10 cellular contexts compared by ENCODE assay signal in the genomic region with DNA sequence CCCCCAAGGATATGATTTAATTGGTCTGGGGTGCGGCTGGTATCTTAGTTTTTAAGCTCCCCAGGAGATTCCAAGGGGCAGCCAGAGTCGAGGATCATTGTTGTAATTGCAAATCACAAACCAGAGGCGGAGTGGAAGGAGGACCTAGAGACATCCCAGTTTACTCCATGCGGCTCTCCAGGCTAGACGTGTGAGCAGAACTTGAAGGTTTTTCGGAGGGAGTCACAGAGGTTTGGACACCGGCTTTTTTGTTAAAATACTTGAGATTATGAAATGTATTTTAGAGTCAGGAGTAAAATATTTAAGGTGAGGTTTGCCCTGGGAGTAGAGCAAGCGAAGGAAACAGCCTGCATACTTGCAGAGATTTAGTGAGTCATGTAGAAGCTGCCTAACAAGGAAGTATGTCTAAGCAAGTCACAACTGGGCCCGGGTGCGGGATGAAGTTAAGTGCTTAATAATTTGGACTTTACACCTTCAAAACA. TPM values are rescaled to one million over a fixed set of nuclear protein-coding genes. Genes with fewer than 3 reads are reported as not detected.
A peak's percentile ranks its signal among the peaks of the same experiment; 100 is the strongest.
DNase-seq lines count a peak whose midpoint lies in the region; ATAC-seq and TF ChIP-seq lines count a peak whose summit lies in the region.
"Had no signal": no experiment of that assay in that cellular context is flagged by ENCODE, and none has a peak within 500 bp of the region (broad histone marks: within the 10 kb centered on the region; RNA-seq: fewer than 3 reads in every experiment).

No MANE protein-coding gene starts in this region.

- no peaks in the 10 kb centered on the region for H3K27me3 ChIP-seq in GM23338 (ENCODE audit: insufficient read depth)
- no peaks in the 10 kb centered on the region for H3K27me3 ChIP-seq in smooth muscle cell (ENCODE audit: low read depth)

- H3K27ac Mint-ChIP-seq in GM23338 = peak overlapping the region; percentile 79

- no peak overlapping the region for H3K27ac ChIP-seq in GM23338 (ENCODE audit: low read depth)
- peak overlapping the region; percentile 93 for H3K27ac ChIP-seq in RWPE1
- H3K27ac ChIP-seq in smooth muscle cell (ENCODE audit: low read depth) = peak overlapping the region; percentile 62

- POLR2A ChIA-PET in RWPE1 (lab: Yijun Ruan, JAX; ENCODE audit: low non-redundant PET) = interaction anchor here (0.7 kb wide), 1 partner anchor 11 kb away, joined by 4 read pairs; no protein-coding TSS in a partner anchor

- no peaks in the 10 kb centered on the region; the same call in 2 of the 3 replicates for H3K9me3 Mint-ChIP-seq in GM23338

- peaks cover 42% of the 10 kb centered on the region for H3K79me2 ChIP-seq in GM23338 (replicated peaks; ENCODE audit: insufficient read depth)
- H3K79me2 ChIP-seq in smooth muscle cell (ENCODE audit: low read depth) = no peaks in the 10 kb centered on the region

- 28% methylated on average over 10 of the region's 10 CpGs for WGBS in smooth muscle cell (ENCODE audit: low lambda C conversion rate)

- H4K20me1 ChIP-seq in GM23338 (replicated peaks; ENCODE audit: insufficient read depth) = peaks cover 15% of the 10 kb centered on the region
- peaks cover 7% of the 10 kb centered on the region for H4K20me1 ChIP-seq in smooth muscle cell (ENCODE audit: low read depth)

- H3K4me3 ChIP-seq in GM23338 = no peak overlapping the region
- H3K4me3 ChIP-seq in fibroblast of the aortic adventitia (ENCODE audit: low read depth, low read length) = no peak overlapping the region
- no peak overlapping the region for H3K4me3 ChIP-seq in smooth muscle cell

- H3K27me3 Mint-ChIP-seq in GM23338 (ENCODE audit: insufficient read depth, low read depth, poor library complexity) = peaks cover 19% of the 10 kb centered on the region

- peaks cover 29% of the 10 kb centered on the region for H3F3A ChIP-seq in GM23338 (replicated peaks; ENCODE audit: low read depth)
- H3F3A ChIP-seq in smooth muscle cell (ENCODE audit: low read depth) = no peaks in the 10 kb centered on the region

- no peak overlapping the region for H2AFZ ChIP-seq in GM23338
- no peak overlapping the region for H2AFZ ChIP-seq in smooth muscle cell (ENCODE audit: low read depth)

- peak; percentile 59 for DNase-seq in GM23338 (ENCODE audit: low spot score)
- DNase-seq in RWPE1 (ENCODE audit: low spot score) = peak; percentile 98
- DNase-seq in fibroblast of the aortic adventitia (ENCODE audit: low read depth) = peak; percentile 52
- no peak for DNase-seq in smooth muscle cell (lab: John Stamatoyannopoulos, UW; ENCODE audit: unreplicated experiment)
- no peak for DNase-seq in retina
- DNase-seq in cerebellar nuclear complex (lab: John Stamatoyannopoulos, UW) = no peak
- DNase-seq: DMS79, T-helper 1 cell had no signal

- ATAC-seq in GM23338 = peak; percentile 23
- ATAC-seq in GM21515 (IDR thresholded peaks at IDR 0.05; ENCODE audit: unreplicated experiment) = no peak
- ATAC-seq in HG03342 (IDR thresholded peaks at IDR 0.05; ENCODE audit: unreplicated experiment) = no peak

- no peak overlapping the region for H3K9ac ChIP-seq in smooth muscle cell (ENCODE audit: low read depth)

- H3K36me3 ChIP-seq in GM23338 (ENCODE audit: insufficient read depth) = peaks cover 14% of the 10 kb centered on the region; the same call in 1 of the 2 replicates
- no peaks in the 10 kb centered on the region for H3K36me3 ChIP-seq in smooth muscle cell (ENCODE audit: low read depth)

- no peaks in the 10 kb centered on the region for H3K9me2 ChIP-seq in GM23338 (ENCODE audit: insufficient read depth)

- TF ChIP-seq CTCF in GM23338 (conservative IDR thresholded peaks at IDR 0.05; ENCODE audit: low read depth in 2 of 2) (no peak), RWPE1 (conservative IDR thresholded peaks at IDR 0.05; ENCODE audit: low read depth) (no peak), fibroblast of the aortic adventitia (IDR thresholded peaks at IDR 0.05; ENCODE audit: insufficient read depth, low read length) (no peak), smooth muscle cell (IDR thresholded peaks at IDR 0.05; ENCODE audit: borderline replicate concordance, insufficient read depth, poor library complexity, severe bottlenecking) (no peak)

- no peaks in the 10 kb centered on the region for H3K9me3 ChIP-seq in smooth muscle cell (replicated peaks; ENCODE audit: low read depth)

- H3K4me3 Mint-ChIP-seq in GM23338 = no peak overlapping the region; the same call in 1 of the 3 replicates

- H3K4me1 ChIP-seq in GM23338 (ENCODE audit: insufficient read depth) (peaks cover 41% of the 10 kb centered on the region), smooth muscle cell (ENCODE audit: low read depth) (peaks cover 18% of the 10 kb centered on the region)

- CTCF ChIA-PET in RWPE1 (lab: Yijun Ruan, JAX) = interaction anchor here (1.0 to 3.4 kb wide), 4 partner anchors 12 to 222 kb away, joined by 3 to 14 read pairs (median 4); a partner anchor contains a TSS

- H3K4me1 Mint-ChIP-seq in GM23338 = peaks cover 43% of the 10 kb centered on the region

- H3K4me2 ChIP-seq in GM23338 (no peak overlapping the region; the same call in 1 of the 2 replicates), smooth muscle cell (peak overlapping the region; percentile 70)

- peaks cover 76% of the 10 kb centered on the region for H3K36me3 Mint-ChIP-seq in GM23338 (ENCODE audit: low read depth)

TF ChIP-seq in GM23338, 12 proteins besides CTCF, POLR2A, EP300 and RAD21:
- TF ChIP-seq ZNF331 (CRISPR knock-in tag; IDR thresholded peaks at IDR 0.05; ENCODE audit: low read depth) = no peak
- TF ChIP-seq ZNF114 (CRISPR knock-in tag; IDR thresholded peaks at IDR 0.05) = no peak
- TF ChIP-seq EZH2phosphoT487 (IDR thresholded peaks at IDR 0.05; ENCODE audit: unreplicated experiment) = no peak
- no peak for TF ChIP-seq CREB1 (CRISPR knock-in tag; IDR thresholded peaks at IDR 0.05; ENCODE audit: low read depth)
- TF ChIP-seq NANOG (IDR thresholded peaks at IDR 0.05; ENCODE audit: borderline replicate concordance) = no peak
- no peak for TF ChIP-seq STAT1 (IDR thresholded peaks at IDR 0.05; ENCODE audit: unreplicated experiment)
- TF ChIP-seq, protein P1, sequence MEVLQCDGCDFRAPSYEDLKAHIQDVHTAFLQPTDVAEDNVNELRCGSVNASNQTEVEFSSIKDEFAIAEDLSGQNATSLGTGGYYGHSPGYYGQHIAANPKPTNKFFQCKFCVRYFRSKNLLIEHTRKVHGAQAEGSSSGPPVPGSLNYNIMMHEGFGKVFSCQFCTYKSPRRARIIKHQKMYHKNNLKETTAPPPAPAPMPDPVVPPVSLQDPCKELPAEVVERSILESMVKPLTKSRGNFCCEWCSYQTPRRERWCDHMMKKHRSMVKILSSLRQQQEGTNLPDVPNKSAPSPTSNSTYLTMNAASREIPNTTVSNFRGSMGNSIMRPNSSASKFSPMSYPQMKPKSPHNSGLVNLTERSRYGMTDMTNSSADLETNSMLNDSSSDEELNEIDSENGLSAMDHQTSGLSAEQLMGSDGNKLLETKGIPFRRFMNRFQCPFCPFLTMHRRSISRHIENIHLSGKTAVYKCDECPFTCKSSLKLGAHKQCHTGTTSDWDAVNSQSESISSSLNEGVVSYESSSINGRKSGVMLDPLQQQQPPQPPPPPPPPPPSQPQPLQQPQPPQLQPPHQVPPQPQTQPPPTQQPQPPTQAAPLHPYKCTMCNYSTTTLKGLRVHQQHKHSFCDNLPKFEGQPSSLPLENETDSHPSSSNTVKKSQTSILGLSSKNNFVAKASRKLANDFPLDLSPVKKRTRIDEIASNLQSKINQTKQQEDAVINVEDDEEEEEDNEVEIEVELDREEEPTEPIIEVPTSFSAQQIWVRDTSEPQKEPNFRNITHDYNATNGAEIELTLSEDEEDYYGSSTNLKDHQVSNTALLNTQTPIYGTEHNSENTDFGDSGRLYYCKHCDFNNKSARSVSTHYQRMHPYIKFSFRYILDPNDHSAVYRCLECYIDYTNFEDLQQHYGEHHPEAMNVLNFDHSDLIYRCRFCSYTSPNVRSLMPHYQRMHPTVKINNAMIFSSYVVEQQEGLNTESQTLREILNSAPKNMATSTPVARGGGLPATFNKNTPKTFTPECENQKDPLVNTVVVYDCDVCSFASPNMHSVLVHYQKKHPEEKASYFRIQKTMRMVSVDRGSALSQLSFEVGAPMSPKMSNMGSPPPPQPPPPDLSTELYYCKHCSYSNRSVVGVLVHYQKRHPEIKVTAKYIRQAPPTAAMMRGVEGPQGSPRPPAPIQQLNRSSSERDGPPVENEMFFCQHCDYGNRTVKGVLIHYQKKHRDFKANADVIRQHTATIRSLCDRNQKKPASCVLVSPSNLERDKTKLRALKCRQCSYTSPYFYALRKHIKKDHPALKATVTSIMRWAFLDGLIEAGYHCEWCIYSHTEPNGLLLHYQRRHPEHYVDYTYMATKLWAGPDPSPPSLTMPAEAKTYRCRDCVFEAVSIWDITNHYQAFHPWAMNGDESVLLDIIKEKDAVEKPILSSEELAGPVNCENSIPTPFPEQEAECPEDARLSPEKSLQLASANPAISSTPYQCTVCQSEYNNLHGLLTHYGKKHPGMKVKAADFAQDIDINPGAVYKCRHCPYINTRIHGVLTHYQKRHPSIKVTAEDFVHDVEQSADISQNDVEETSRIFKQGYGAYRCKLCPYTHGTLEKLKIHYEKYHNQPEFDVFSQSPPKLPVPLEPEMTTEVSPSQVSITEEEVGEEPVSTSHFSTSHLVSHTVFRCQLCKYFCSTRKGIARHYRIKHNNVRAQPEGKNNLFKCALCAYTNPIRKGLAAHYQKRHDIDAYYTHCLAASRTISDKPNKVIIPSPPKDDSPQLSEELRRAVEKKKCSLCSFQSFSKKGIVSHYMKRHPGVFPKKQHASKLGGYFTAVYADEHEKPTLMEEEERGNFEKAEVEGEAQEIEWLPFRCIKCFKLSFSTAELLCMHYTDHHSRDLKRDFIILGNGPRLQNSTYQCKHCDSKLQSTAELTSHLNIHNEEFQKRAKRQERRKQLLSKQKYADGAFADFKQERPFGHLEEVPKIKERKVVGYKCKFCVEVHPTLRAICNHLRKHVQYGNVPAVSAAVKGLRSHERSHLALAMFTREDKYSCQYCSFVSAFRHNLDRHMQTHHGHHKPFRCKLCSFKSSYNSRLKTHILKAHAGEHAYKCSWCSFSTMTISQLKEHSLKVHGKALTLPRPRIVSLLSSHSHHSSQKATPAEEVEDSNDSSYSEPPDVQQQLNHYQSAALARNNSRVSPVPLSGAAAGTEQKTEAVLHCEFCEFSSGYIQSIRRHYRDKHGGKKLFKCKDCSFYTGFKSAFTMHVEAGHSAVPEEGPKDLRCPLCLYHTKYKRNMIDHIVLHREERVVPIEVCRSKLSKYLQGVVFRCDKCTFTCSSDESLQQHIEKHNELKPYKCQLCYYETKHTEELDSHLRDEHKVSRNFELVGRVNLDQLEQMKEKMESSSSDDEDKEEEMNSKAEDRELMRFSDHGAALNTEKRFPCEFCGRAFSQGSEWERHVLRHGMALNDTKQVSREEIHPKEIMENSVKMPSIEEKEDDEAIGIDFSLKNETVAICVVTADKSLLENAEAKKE (CRISPR knock-in tag; IDR thresholded peaks at IDR 0.05) = no peak

RNA-seq across cellular contexts. Expression of a gene that starts 39.5 kb away (rescaled TPM):
- 48.3 and 49.4 TPM in 2 replicates for total RNA-seq in GM23338 (2014; rRNA removed; shearing (Covaris generic))
- polyA plus RNA-seq in GM23338 (2016; fragmentation: Nextera tagmentation; extraction: Ambion mirVana) (17.8 and 20.8 TPM in 2 replicates), smooth muscle cell (34.4 and 37.1 TPM in 2 replicates)
- total RNA-seq in fibroblast of the aortic adventitia (ENCODE audit: low replicate concordance) (90.3 and 112 TPM in 2 replicates), smooth muscle cell (51.4 and 52.0 TPM in 2 replicates)

Comparison
In these comparisons a context has a peak if more than half of its experiments do, and no peak if none do; other contexts are left out.
1. DNase-seq: peak in GM23338 (single experiment), RWPE1 (single experiment) and fibroblast of the aortic adventitia (single experiment); none in smooth muscle cell (single experiment), retina (single experiment) and cerebellar nuclear complex (0 of 2).